In the genomic region with DNA sequence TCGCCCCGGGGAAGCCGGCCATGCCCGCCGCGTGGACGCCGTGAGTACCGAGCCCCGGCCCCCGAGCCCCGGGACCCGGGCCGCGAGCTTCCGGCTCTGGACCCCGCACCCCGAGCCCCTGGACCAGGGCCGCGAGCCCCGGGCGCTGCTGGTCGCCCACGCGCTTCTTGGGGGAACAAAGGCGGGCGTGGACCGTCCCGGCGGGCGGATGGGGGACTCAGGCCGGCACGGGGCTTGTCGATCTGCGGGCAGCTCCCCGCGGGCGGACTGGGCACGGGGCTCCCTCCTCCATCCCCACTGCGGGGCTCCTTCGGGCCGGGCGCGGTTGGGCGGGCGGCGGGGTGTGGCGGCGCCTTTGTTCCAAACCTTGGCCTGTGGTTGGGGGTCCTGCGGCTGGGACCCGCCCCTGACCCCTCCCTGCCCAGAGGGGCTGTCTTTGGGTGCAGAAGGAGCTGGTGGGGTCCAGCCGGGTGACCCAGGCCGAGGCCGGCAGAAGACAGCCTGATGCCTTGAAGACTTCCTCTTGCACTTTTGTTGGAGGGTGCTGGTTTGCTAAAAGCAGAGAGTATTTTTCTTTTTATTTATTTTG, we compare ENCODE assay signal across 9 cellular contexts. TPM values are rescaled to one million over a fixed set of nuclear protein-coding genes. Genes with fewer than 3 reads are reported as not detected.
DNase-seq lines count a peak whose midpoint lies in the region; ATAC-seq and TF ChIP-seq lines count a peak whose summit lies in the region.
"Had no signal": no experiment of that assay in that cellular context is flagged by ENCODE, and none has a peak within 500 bp of the region (broad histone marks: within the 10 kb centered on the region; RNA-seq: fewer than 3 reads in every experiment).

No MANE protein-coding gene starts in this region.

- H3K9me3 Mint-ChIP-seq in brain (peaks cover 8 to 20% (median 11%) of the 10 kb centered on the region in 5 experiments), memory B cell (no peaks in the 10 kb centered on the region)
- H3K9me3 Mint-ChIP-seq: dendritic cell treated with granulocyte-macrophage colony-stimulating factor and Interleukin-4, amounts not matched to agents 40 ng/mL and 50 ng/mL, for 4 days had no signal

- peak overlapping the region; percentile 75 to 89 (median 84) for H3K4me3 Mint-ChIP-seq in brain
- peak overlapping the region; percentile 68 for H3K4me3 Mint-ChIP-seq in memory B cell

- H3K27ac Mint-ChIP-seq in brain = peak overlapping the region; percentile 45 to 89 (median 76)
- H3K27ac Mint-ChIP-seq in memory B cell = no peak overlapping the region

- in situ Hi-C loops in G401 (cut with HindIII; ENCODE audit: low sequenced_read_pairs) = no loop called here

- no peak for TF ChIP-seq CTCF in brain (conservative IDR thresholded peaks at IDR 0.05)

- ATAC-seq in Right ventricle myocardium inferior (no peak), memory B cell (ENCODE audit: low read depth) (peak; percentile 25), GM21825 (IDR thresholded peaks at IDR 0.05; ENCODE audit: unreplicated experiment) (no peak)

- peaks cover 22% of the 10 kb centered on the region for H3K36me3 Mint-ChIP-seq in brain
- peaks cover 3% of the 10 kb centered on the region for H3K36me3 Mint-ChIP-seq in memory B cell

- H3K4me1 Mint-ChIP-seq in brain = peaks cover 25% of the 10 kb centered on the region
- H3K4me1 Mint-ChIP-seq in memory B cell = peaks cover 31% of the 10 kb centered on the region

- H3K27me3 Mint-ChIP-seq in brain (no peaks in the 10 kb centered on the region), memory B cell (no peaks in the 10 kb centered on the region)
- H3K27me3 Mint-ChIP-seq: dendritic cell treated with granulocyte-macrophage colony-stimulating factor and Interleukin-4, amounts not matched to agents 40 ng/mL and 50 ng/mL, for 4 days had no signal

- peak; percentile 68 for DNase-seq in Right ventricle myocardium inferior (ENCODE audit: missing footprints)
- DNase-seq in cardiac septum (ENCODE audit: low spot score) = no peak
- no peak for DNase-seq in memory B cell (ENCODE audit: low spot score in 2 of 2)
- no peak for DNase-seq in G401 (ENCODE audit: low spot score)
- no peak for DNase-seq in EL
- DNase-seq in activated CD8-positive, alpha-beta memory T cell treated with anti-CD3 and anti-CD28 coated beads, Interleukin-2, amount 50 U/mL, for 48 hours = no peak

- intact Hi-C loops in Right ventricle myocardium inferior (cut with DNase I) = no loop called here
- intact Hi-C loops in cardiac septum (cut with DNase I) = no loop called here

RNA-seq across cellular contexts. Expression of gene ADD1, which starts 25.2 kb away (rescaled TPM):
- total RNA-seq in Right ventricle myocardium inferior = 231 TPM
- 213 TPM for total RNA-seq in cardiac septum
- polyA plus RNA-seq in brain (ENCODE audit: insufficient read depth, low read depth, low replicate concordance) = 408 TPM
- total RNA-seq in G401 (2014; rRNA removed; shearing (Covaris generic)) = 82.3 and 121 TPM in 2 replicates

RNA-seq across cellular contexts. Expression of gene SH3BP2, which starts 25.6 kb away (rescaled TPM):
- total RNA-seq in Right ventricle myocardium inferior = 32.2 TPM
- 19.1 TPM for total RNA-seq in cardiac septum
- 30.3 TPM for polyA plus RNA-seq in brain (ENCODE audit: insufficient read depth, low read depth, low replicate concordance)
- 9.0 TPM in 2 replicates for total RNA-seq in G401 (2014; rRNA removed; shearing (Covaris generic))
